In the genomic region with DNA sequence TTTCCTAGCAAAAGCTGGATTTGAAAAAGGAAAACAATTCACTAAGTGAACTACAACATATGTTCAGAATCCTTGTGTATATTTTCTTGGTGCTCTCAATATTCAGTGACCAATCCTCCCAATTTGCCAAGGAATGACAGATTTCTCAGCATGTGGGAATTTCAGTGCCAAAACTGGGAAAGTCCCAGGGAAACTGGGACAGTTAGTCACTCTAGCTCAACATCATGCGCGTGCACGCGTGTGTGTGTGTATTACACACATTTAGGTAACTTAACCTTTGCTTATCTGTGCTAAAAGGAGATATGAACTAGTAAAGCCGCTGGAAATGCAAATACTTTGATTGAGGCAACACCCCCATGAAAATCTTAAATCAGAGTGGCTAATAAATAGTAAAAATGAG, we compare ENCODE assay signal across 15 cellular contexts. TPM values are rescaled to one million over a fixed set of nuclear protein-coding genes. Genes with fewer than 3 reads are reported as not detected.
DNase-seq lines count a peak whose midpoint lies in the region; ATAC-seq and TF ChIP-seq lines count a peak whose summit lies in the region.
"Had no signal": no experiment of that assay in that cellular context is flagged by ENCODE, and none has a peak within 500 bp of the region (broad histone marks: within the 10 kb centered on the region; RNA-seq: fewer than 3 reads in every experiment).

No MANE protein-coding gene starts in this region.

- H3K9me3 ChIP-seq in mesenchymal stem cell (ENCODE audit: control insufficient read depth, low read length) = no peaks in the 10 kb centered on the region

- no peak overlapping the region for H3K4ac ChIP-seq in mesenchymal stem cell (ENCODE audit: low read depth in 1 of 2, low read length in 2 of 2)

- H2BK120ac ChIP-seq in mesenchymal stem cell (ENCODE audit: low read depth, low read length) = no peak overlapping the region

- H2BK12ac ChIP-seq in mesenchymal stem cell (ENCODE audit: low read length in 2 of 2) = no peak overlapping the region

- no peak overlapping the region for H3K14ac ChIP-seq in mesenchymal stem cell (ENCODE audit: low read length in 2 of 2)

- no peaks in the 10 kb centered on the region for H3K27me3 ChIP-seq in mesenchymal stem cell (ENCODE audit: control insufficient read depth in 1 of 2, insufficient read depth in 1 of 2, low read length in 2 of 2)
- H3K27me3 ChIP-seq: cardiac muscle cell had no signal

- H3K4me3 ChIP-seq in choroid plexus epithelial cell (ENCODE audit: low read depth, low read length) (no peak overlapping the region), mesenchymal stem cell (ENCODE audit: insufficient read depth in 1 of 2, low read depth in 1 of 2, low read length in 2 of 2) (no peak overlapping the region)
- H3K4me3 ChIP-seq: cardiac muscle cell had no signal

- peaks cover 15% of the 10 kb centered on the region for H3K79me1 ChIP-seq in mesenchymal stem cell (replicated peaks; ENCODE audit: low read length, poor library complexity, severe bottlenecking)

- H3K27ac ChIP-seq in mesenchymal stem cell (ENCODE audit: low read length, poor library complexity, severe bottlenecking) = no peak overlapping the region
- H3K27ac ChIP-seq: cardiac muscle cell had no signal

- H3K9ac ChIP-seq in mesenchymal stem cell (ENCODE audit: low read length) = peak overlapping the region; percentile 10

- no peak overlapping the region for H4K91ac ChIP-seq in mesenchymal stem cell (ENCODE audit: low read length)

- no peak overlapping the region for H2AFZ ChIP-seq in mesenchymal stem cell (ENCODE audit: low read depth, low read length)

- ATAC-seq in GM18520 (IDR thresholded peaks at IDR 0.05; ENCODE audit: unreplicated experiment) = no peak
- ATAC-seq: naive thymus-derived CD4-positive, alpha-beta T cell had no signal

- H2AK5ac ChIP-seq in mesenchymal stem cell (ENCODE audit: low read length, severe bottlenecking) = no peak overlapping the region

- H3K23ac ChIP-seq in mesenchymal stem cell (ENCODE audit: low read length in 2 of 2) = no peak overlapping the region

- H2BK15ac ChIP-seq in mesenchymal stem cell (ENCODE audit: low read depth, poor library complexity, severe bottlenecking) = no peak overlapping the region

- DNase-seq in Ammon's horn (ENCODE audit: low spot score) = peak; percentile 40
- peak; percentile 17 for DNase-seq in M059J (ENCODE audit: low read depth)
- peak; percentile 72 for DNase-seq in choroid plexus epithelial cell (ENCODE audit: low read depth)
- peak; percentile 19 for DNase-seq in mesenchymal stem cell
- DNase-seq in MV-4-11 (lab: John Stamatoyannopoulos, UW) = no peak
- no peak for DNase-seq in DMS79 treated with DMSO at 0.1 percent for 48 hours (lab: John Stamatoyannopoulos, UW)
- DNase-seq in H4 (ENCODE audit: low spot score) = no peak
- DNase-seq: activated CD4-positive, alpha-beta memory T cell treated with anti-CD3 and anti-CD28 coated beads for 36 hours; CD4-positive, alpha-beta T cell; HFFc6; naive thymus-derived CD4-positive, alpha-beta T cell; T-helper 9 cell had no signal

- 100% methylated on average over 2 of the region's 5 CpGs for WGBS in mesenchymal stem cell

- peaks cover 13 to 72% of the 10 kb centered on the region in 2 experiments for H3K36me3 ChIP-seq in mesenchymal stem cell (ENCODE audit: control insufficient read depth in 1 of 2, insufficient read depth in 2 of 2, low read depth in 1 of 2, low read length in 2 of 2)

- H3K4me1 ChIP-seq in mesenchymal stem cell (ENCODE audit: control insufficient read depth, insufficient read depth, low read depth, low read length) = no peaks in the 10 kb centered on the region

- no peak overlapping the region for H3K18ac ChIP-seq in mesenchymal stem cell (ENCODE audit: low read depth in 1 of 2, low read length in 2 of 2)

- no peak overlapping the region for H3K4me2 ChIP-seq in mesenchymal stem cell (ENCODE audit: low read length, poor library complexity, severe bottlenecking)

- H2BK5ac ChIP-seq in mesenchymal stem cell (ENCODE audit: low read depth, low read length, poor library complexity, severe bottlenecking) = no peak overlapping the region

- H4K8ac ChIP-seq in mesenchymal stem cell (ENCODE audit: low read length) = no peak overlapping the region

- TF ChIP-seq CTCF in choroid plexus epithelial cell (conservative IDR thresholded peaks at IDR 0.05; ENCODE audit: low read depth, low read length) = no peak

RNA-seq across cellular contexts. Expression of a gene that starts 26.1 kb away (rescaled TPM):
- total RNA-seq in M059J (2014; rRNA removed; shearing (Covaris generic)) = not detected in 2 replicates
- not detected for polyA plus RNA-seq in mesenchymal stem cell (2013, experiment 1 of 2)
- polyA plus RNA-seq in mesenchymal stem cell (2013, experiment 2 of 2) = 0.04 TPM
- total RNA-seq in H4 (2014; rRNA removed; shearing (Covaris generic)) = 0.27 TPM in 1 of 2 replicates, not detected in the other
- total RNA-seq: endothelial cell of umbilical vein, HFFc6 had no signal
- polyA plus RNA-seq: naive thymus-derived CD4-positive, alpha-beta T cell had no signal

Comparison
In these comparisons a context has a peak if more than half of its experiments do, and no peak if none do; other contexts are left out.
1. DNase-seq: peak in Ammon's horn (single experiment), M059J (single experiment), choroid plexus epithelial cell (single experiment) and mesenchymal stem cell (single experiment); none in MV-4-11 (single experiment), DMS79 treated with DMSO at 0.1 percent for 48 hours (single experiment) and H4 (single experiment).